8 cellular contexts compared by ENCODE assay signal in the genomic region with DNA sequence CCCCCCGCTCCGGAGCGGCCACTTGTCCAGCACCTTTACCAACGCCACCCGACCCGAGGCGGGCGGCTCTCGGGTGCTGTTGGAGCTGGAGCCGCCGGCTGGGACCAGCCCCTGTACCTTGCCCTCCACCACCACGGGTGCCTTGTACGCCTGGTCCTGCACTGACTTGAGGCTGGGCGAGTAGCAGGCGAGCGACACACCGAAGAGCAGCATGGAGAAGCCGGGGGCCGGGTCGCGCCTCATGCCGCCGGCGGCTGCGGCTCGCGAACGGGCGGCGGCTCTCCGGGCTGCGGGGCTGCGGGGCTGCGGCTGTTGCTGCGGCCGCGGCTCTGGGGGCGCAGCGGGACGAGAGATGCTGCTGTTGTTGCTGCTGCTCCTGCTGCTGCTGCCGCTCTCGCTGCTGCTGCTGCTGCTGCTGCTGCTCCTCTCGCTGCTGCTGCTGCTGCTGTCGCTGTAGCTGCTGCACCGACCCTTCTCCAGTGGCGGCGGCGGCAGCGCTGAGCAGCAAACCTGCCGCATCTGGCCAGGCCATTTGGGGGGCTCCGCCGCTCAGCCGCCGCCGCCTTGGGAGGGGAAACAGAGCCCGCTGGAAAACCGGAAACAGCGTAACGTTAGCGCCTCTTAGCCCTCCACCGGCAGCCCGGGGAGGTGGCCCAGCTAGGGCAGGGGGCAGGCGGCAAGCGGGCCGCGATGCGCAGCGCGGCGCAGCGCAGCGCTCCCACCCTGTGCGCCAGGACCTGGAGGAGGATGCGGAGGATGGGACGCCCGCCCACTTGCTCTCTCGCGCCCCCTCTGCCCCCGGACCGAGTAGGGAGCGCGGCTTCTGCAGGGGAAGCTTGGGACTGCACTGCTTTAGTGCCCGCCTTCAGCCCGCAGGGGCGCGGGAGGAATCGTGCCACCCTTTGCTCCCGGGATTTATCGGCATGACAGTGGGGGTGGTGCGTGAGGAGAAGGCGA. TPM values are rescaled to one million over a fixed set of nuclear protein-coding genes. Genes with fewer than 3 reads are reported as not detected.
DNase-seq lines count a peak whose midpoint lies in the region; ATAC-seq and TF ChIP-seq lines count a peak whose summit lies in the region.

A gene (minus strand): TSS at position 749 of the 957 bp plus-strand sequence.

- peak within 1 kb of the TSS; percentile 52 for H3K4me3 ChIP-seq in Jurkat, Clone E6-1 (ENCODE audit: low read length)
- peak within 1 kb of the TSS; percentile 59 for H3K4me3 ChIP-seq in retinal pigment epithelial cell (ENCODE audit: low read length)

- peak; percentile 49 for TF ChIP-seq CTCF in retinal pigment epithelial cell (conservative IDR thresholded peaks at IDR 0.05; ENCODE audit: low read depth, low read length)

- peak within 1 kb of the TSS; percentile 43 for H3K4me3 Mint-ChIP-seq in T-helper 1 cell treated with Interleukin-12 subunit alpha and Interleukin-12 subunit beta and Interleukin-4 antibody, amounts not matched to agents 30 μg/mL and 1 μg/mL, for 36 hours

- H3K27me3 Mint-ChIP-seq in T-helper 1 cell treated with Interleukin-12 subunit alpha and Interleukin-12 subunit beta and Interleukin-4 antibody, amounts not matched to agents 30 μg/mL and 1 μg/mL, for 36 hours (ENCODE audit: low read depth): peaks cover 70% of the 10 kb centered on the region

- ATAC-seq in GM21529 (IDR thresholded peaks at IDR 0.05; ENCODE audit: unreplicated experiment): peak; percentile 61

- H3K9me3 Mint-ChIP-seq in T-helper 1 cell treated with Interleukin-12 subunit alpha and Interleukin-12 subunit beta and Interleukin-4 antibody, amounts not matched to agents 30 μg/mL and 1 μg/mL, for 36 hours: no peaks in the 10 kb centered on the region

- DNase-seq in DMS53 treated with DMSO at 0.1 percent for 48 hours (lab: John Stamatoyannopoulos, UW; ENCODE audit: unreplicated experiment): peak; percentile 59
- DNase-seq in Jurkat, Clone E6-1 (ENCODE audit: low read depth, low spot score): peak; percentile 39
- peak; percentile 86 for DNase-seq in astrocyte of the hippocampus (ENCODE audit: low read depth, low spot score)
- DNase-seq in hippocampal formation (lab: John Stamatoyannopoulos, UW): peak; percentile 39 to 74
- no peak for DNase-seq in retinal pigment epithelial cell (ENCODE audit: low read depth)
- no peak for DNase-seq in NCI-H1048 (lab: John Stamatoyannopoulos, UW)

- peaks cover 10% of the 10 kb centered on the region for H3K4me1 Mint-ChIP-seq in T-helper 1 cell treated with Interleukin-12 subunit alpha and Interleukin-12 subunit beta and Interleukin-4 antibody, amounts not matched to agents 30 μg/mL and 1 μg/mL, for 36 hours (ENCODE audit: low read depth)

- no peak within 1 kb of the TSS for H3K27ac Mint-ChIP-seq in T-helper 1 cell treated with Interleukin-12 subunit alpha and Interleukin-12 subunit beta and Interleukin-4 antibody, amounts not matched to agents 30 μg/mL and 1 μg/mL, for 36 hours

- no peaks in the 10 kb centered on the region for H3K36me3 Mint-ChIP-seq in T-helper 1 cell treated with Interleukin-12 subunit alpha and Interleukin-12 subunit beta and Interleukin-4 antibody, amounts not matched to agents 30 μg/mL and 1 μg/mL, for 36 hours (ENCODE audit: low read depth)

RNA-seq across cellular contexts. Expression of the gene that starts here (rescaled TPM):
- polyA plus RNA-seq in Jurkat, Clone E6-1 (2012; ENCODE audit: insufficient read depth, insufficient read length): not detected

Comparison
In these comparisons a context has a peak if more than half of its experiments do, and no peak if none do; other contexts are left out.
1. DNase-seq: peak in DMS53 treated with DMSO at 0.1 percent for 48 hours (single experiment), Jurkat, Clone E6-1 (single experiment), astrocyte of the hippocampus (single experiment) and hippocampal formation (2 of 2); none in retinal pigment epithelial cell (single experiment) and NCI-H1048 (single experiment).